ENCODE assay signal across 8 cellular contexts in the genomic region with DNA sequence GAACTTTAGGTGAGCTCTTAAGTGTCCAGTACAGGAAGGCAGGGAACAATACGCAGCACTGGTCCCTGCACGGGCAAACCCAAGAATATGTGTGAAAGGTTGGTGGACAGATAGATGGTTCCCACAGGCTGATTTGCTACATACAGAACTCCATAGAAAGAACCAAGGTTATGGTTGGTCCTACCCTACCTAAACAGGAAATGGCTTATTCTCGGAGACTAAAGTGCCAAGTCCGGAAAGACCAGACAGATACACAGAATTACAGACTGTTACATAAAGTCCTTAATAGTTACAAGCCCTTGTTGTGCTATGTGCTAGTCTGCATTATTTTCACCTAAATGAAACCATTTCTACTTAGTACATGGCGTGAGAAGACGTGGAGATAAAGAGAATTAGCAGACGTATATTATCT. TPM values are rescaled to one million over a fixed set of nuclear protein-coding genes. Genes with fewer than 3 reads are reported as not detected.
A peak's percentile ranks its signal among the peaks of the same experiment; 100 is the strongest.
DNase-seq lines count a peak whose midpoint lies in the region; ATAC-seq and TF ChIP-seq lines count a peak whose summit lies in the region.

No MANE protein-coding gene starts in this region.

- WGBS in lung, 2 donors: 2% methylated on average over 7 of the region's 7 CpGs

- H3K4me3 Mint-ChIP-seq in central memory CD8-positive, alpha-beta T cell: peak overlapping the region; percentile 97

- peak overlapping the region; percentile 67 for H3K4me2 ChIP-seq in OCI-LY1 (ENCODE audit: low read length)

- peak overlapping the region; percentile 95 to 99 for H3K27ac ChIP-seq in right atrium auricular region
- peak overlapping the region; percentile 68 for H3K27ac ChIP-seq in OCI-LY1 (ENCODE audit: low read depth, low read length, poor library complexity, severe bottlenecking)
- H3K27ac ChIP-seq in lung (ENCODE audit: low read depth in 1 of 2, low read length in 1 of 2): peak overlapping the region; percentile 94 to 99

- peak overlapping the region; percentile 82 for H3K9ac ChIP-seq in OCI-LY1 (ENCODE audit: low read length)

- no peaks in the 10 kb centered on the region for H3F3A ChIP-seq in OCI-LY1 (ENCODE audit: insufficient read depth, low read length)

- no peaks in the 10 kb centered on the region for H3K27me3 Mint-ChIP-seq in central memory CD8-positive, alpha-beta T cell

- peaks cover 28% of the 10 kb centered on the region for H3K4me1 Mint-ChIP-seq in central memory CD8-positive, alpha-beta T cell

- peaks cover 52% of the 10 kb centered on the region for H3K79me2 ChIP-seq in OCI-LY1 (ENCODE audit: insufficient read depth, low read length)

- H3K27ac Mint-ChIP-seq in central memory CD8-positive, alpha-beta T cell (ENCODE audit: low read depth): peak overlapping the region; percentile 98

- H3K4me3 ChIP-seq in right atrium auricular region (peak overlapping the region; percentile 87 to 95), OCI-LY1 (ENCODE audit: low read depth, low read length, poor library complexity, severe bottlenecking) (peak overlapping the region; percentile 79), lung (peak overlapping the region; percentile 80)

- H3K4me1 ChIP-seq in right atrium auricular region (peaks cover 0 to 49% of the 10 kb centered on the region in 2 donors), OCI-LY1 (ENCODE audit: insufficient read depth, low read length, severe bottlenecking) (peaks cover 57% of the 10 kb centered on the region), lung (ENCODE audit: control insufficient read depth in 2 of 2, insufficient read depth in 2 of 2, low read length in 2 of 2) (peaks cover 4 to 17% of the 10 kb centered on the region in 2 donors)

- H3K27me3 ChIP-seq in right atrium auricular region: no peaks in the 10 kb centered on the region
- no peaks in the 10 kb centered on the region for H3K27me3 ChIP-seq in OCI-LY1 (ENCODE audit: insufficient read depth, low read length)
- H3K27me3 ChIP-seq in lung (ENCODE audit: control insufficient read depth, insufficient read depth): no peaks in the 10 kb centered on the region

- H4K20me1 ChIP-seq in OCI-LY1 (ENCODE audit: insufficient read depth, low read length): no peaks in the 10 kb centered on the region; the same call in 1 of the 2 replicates

- no peaks in the 10 kb centered on the region for H3K9me3 Mint-ChIP-seq in central memory CD8-positive, alpha-beta T cell

- DNase-seq in right atrium auricular region (ENCODE audit: low spot score) (no peak), left ventricle myocardium superior (no peak), lung (ENCODE audit: low spot score) (no peak), ureter (ENCODE audit: low spot score) (peak; percentile 37), NCI-H1105 (lab: John Stamatoyannopoulos, UW) (no peak)
- no peak for DNase-seq in central memory CD8-positive, alpha-beta T cell (ENCODE audit: low spot score in 2 of 2)

- H3K9me3 ChIP-seq in right atrium auricular region (no peaks in the 10 kb centered on the region), OCI-LY1 (ENCODE audit: low read length) (no peaks in the 10 kb centered on the region), lung (ENCODE audit: control insufficient read depth in 2 of 2, insufficient read depth in 1 of 2, low read length in 1 of 2) (no peaks in the 10 kb centered on the region)

- TF ChIP-seq CTCF in right atrium auricular region (IDR thresholded peaks at IDR 0.05) (no peak), OCI-LY1 (IDR thresholded peaks at IDR 0.05; ENCODE audit: low read length) (no peak), lung (IDR thresholded peaks at IDR 0.05; ENCODE audit: control extremely low read depth, extremely low read depth) (no peak)

- no peak overlapping the region for H2AFZ ChIP-seq in OCI-LY1 (ENCODE audit: low read length)

- intact Hi-C loops in left ventricle myocardium superior (cut with micrococcal nuclease): no loop called here

- H3K9me2 ChIP-seq in OCI-LY1 (ENCODE audit: low read depth, low read length): no peaks in the 10 kb centered on the region

- H3K36me3 ChIP-seq in right atrium auricular region (no peaks in the 10 kb centered on the region), OCI-LY1 (ENCODE audit: insufficient read depth, low read length) (no peaks in the 10 kb centered on the region), lung (ENCODE audit: control insufficient read depth in 2 of 2, insufficient read depth in 2 of 2, low read length in 2 of 2) (no peaks in the 10 kb centered on the region)

- no peak for ATAC-seq in left ventricle myocardium superior
- ATAC-seq in central memory CD8-positive, alpha-beta T cell (replicated peaks; ENCODE audit: extremely low read depth, poor library complexity, severe bottlenecking): no peak
- no peak for ATAC-seq in lung (ENCODE audit: insufficient read depth, low FRiP score)
- no peak for ATAC-seq in HG03025 (IDR thresholded peaks at IDR 0.05; ENCODE audit: low FRiP score, unreplicated experiment)

- H3K36me3 Mint-ChIP-seq in central memory CD8-positive, alpha-beta T cell (ENCODE audit: insufficient read depth): peaks cover 11% of the 10 kb centered on the region

RNA-seq across cellular contexts. Expression of gene REV1, which starts 1.2 kb away (rescaled TPM):
- total RNA-seq in right atrium auricular region (10 to 100 TPM; 22.3 to 26.4 TPM), left ventricle myocardium superior (74.2 TPM), lung (100 to 1,000 TPM in 1 of 2 donors, 10 to 100 TPM in 1; 45.9 to 165 TPM), ureter (99.6 TPM)
- polyA plus RNA-seq in lung: 10 to 100 TPM; 13.7 to 23.1 TPM
